In genomic region chr6:34146021-34146782, GRCh38 we compare ENCODE assay signal across 1 cellular context.
TF ChIP-seq lines count a peak whose summit lies in the region.

GRM4 (minus strand) TSS chr6:34146087; CDS start chr6:34133496, 12,591 bp downstream.

TF ChIP-seq in GM12878, 131 proteins besides CTCF, POLR2A, EP300 and RAD21 (continued from another document):
- TF ChIP-seq ETV6 (conservative IDR thresholded peaks at IDR 0.05 in 1 of 2, IDR thresholded peaks at IDR 0.05 in 1 of 2; ENCODE audit: borderline replicate concordance in 1 of 2, low read depth in 1 of 2) = no peak
- no peak for TF ChIP-seq IRF5 (IDR thresholded peaks at IDR 0.05; ENCODE audit: borderline replicate concordance)
- no peak for TF ChIP-seq USF2 (IDR thresholded peaks at IDR 0.05; ENCODE audit: borderline replicate concordance, low read depth, low read length)
- no peak for TF ChIP-seq E4F1 (IDR thresholded peaks at IDR 0.05; ENCODE audit: borderline replicate concordance, partially characterized antibody)
- no peak for TF ChIP-seq MAX (IDR thresholded peaks at IDR 0.05; ENCODE audit: low read depth, low read length)
- no peak for TF ChIP-seq MLLT1 (IDR thresholded peaks at IDR 0.05)
- TF ChIP-seq KLF5 (IDR thresholded peaks at IDR 0.05; ENCODE audit: partially characterized antibody) = no peak
- no peak for TF ChIP-seq CHD2 (IDR thresholded peaks at IDR 0.05; ENCODE audit: borderline replicate concordance, low read depth, low read length)
- TF ChIP-seq MEF2A (IDR thresholded peaks at IDR 0.05; ENCODE audit: insufficient read depth, low read depth, low read length) = no peak
- no peak for TF ChIP-seq LARP7 (IDR thresholded peaks at IDR 0.05)
- TF ChIP-seq ZBTB4 (CRISPR knock-in tag; IDR thresholded peaks at IDR 0.05) = no peak
- TF ChIP-seq BCLAF1 (IDR thresholded peaks at IDR 0.05) = no peak
- no peak for TF ChIP-seq POLR2AphosphoS5 (IDR thresholded peaks at IDR 0.05; ENCODE audit: low read length)
- TF ChIP-seq ZNF274 (IDR thresholded peaks at IDR 0.05; ENCODE audit: insufficient read depth, insufficient read length) = no peak
- no peak for TF ChIP-seq E2F4 (IDR thresholded peaks at IDR 0.05; ENCODE audit: low read depth, low read length)
